1 cellular context compared by ENCODE assay signal in genomic region chr19:27777726-27778125, GRCh38.
TF ChIP-seq lines count a peak whose summit lies in the region.

No MANE protein-coding gene starts in this region.

TF ChIP-seq in SK-N-SH, 30 proteins besides CTCF, POLR2A, EP300 and RAD21 (continued from another document):
- no peak for TF ChIP-seq REST (IDR thresholded peaks at IDR 0.05; ENCODE audit: low read depth, low read length)
- no peak for TF ChIP-seq FOSL2 (IDR thresholded peaks at IDR 0.05; ENCODE audit: borderline replicate concordance, low read depth)
- TF ChIP-seq SMC3 (IDR thresholded peaks at IDR 0.05; ENCODE audit: low read depth, low read length) = no peak
- no peak for TF ChIP-seq RXRA (IDR thresholded peaks at IDR 0.05; ENCODE audit: borderline replicate concordance, low read depth)
- no peak for TF ChIP-seq FOXM1 (IDR thresholded peaks at IDR 0.05; ENCODE audit: low read depth)
- no peak for TF ChIP-seq TEAD4 (IDR thresholded peaks at IDR 0.05; ENCODE audit: borderline replicate concordance, insufficient read depth)
- TF ChIP-seq SIN3A (IDR thresholded peaks at IDR 0.05; ENCODE audit: borderline replicate concordance, low read depth, low read length) = no peak
- no peak for TF ChIP-seq ELF1 (IDR thresholded peaks at IDR 0.05)
- TF ChIP-seq TCF12 (IDR thresholded peaks at IDR 0.05) = no peak
- TF ChIP-seq GABPA (IDR thresholded peaks at IDR 0.05; ENCODE audit: low read depth) = no peak
